Comparison of ENCODE assay signal across 22 cellular contexts in the genomic region with DNA sequence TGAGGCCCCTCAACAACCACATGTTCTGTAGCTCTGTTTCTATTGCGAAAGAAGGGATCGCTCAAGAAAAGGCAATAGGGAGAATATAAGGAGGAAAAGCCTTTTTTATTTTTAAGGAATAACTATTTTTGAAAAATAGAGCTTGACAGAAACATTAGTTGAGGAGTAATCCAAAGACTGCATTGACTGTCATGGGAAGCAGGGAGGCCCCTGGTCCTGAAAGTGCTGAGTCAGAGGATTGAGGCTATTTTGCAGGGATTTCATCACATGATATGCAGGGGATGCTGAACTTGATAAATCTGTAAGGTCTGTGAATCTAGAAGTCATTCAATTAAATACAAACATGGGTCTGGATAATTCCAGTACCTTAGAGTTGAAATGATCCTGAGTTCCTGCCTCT.
"Had no signal": no experiment of that assay in that cellular context is flagged by ENCODE, and none has a peak within 500 bp of the region (broad histone marks: within the 10 kb centered on the region; RNA-seq: fewer than 3 reads in every experiment).

No MANE protein-coding gene starts in this region.

- H3K4me1 ChIP-seq: esophagus squamous epithelium, heart right ventricle, psoas muscle, stomach, transverse colon had no signal

- H3K4me3 ChIP-seq: esophagus squamous epithelium, heart right ventricle, psoas muscle, skin epidermis, stomach, thoracic aorta, transverse colon had no signal

- ATAC-seq: heart right ventricle; naive thymus-derived CD4-positive, alpha-beta T cell; psoas muscle; sciatic nerve; stimulated activated naive B cell treated with anti-CD40 and anti-IgM and Interleukin-4, amounts not matched to agents 10 μg/mL and 1 μg/mL and 100 μg/mL, for 72 hours had no signal

- H3K27ac ChIP-seq: esophagus squamous epithelium, heart right ventricle, psoas muscle, skin epidermis, stomach, thoracic aorta, transverse colon had no signal

- H3K36me3 ChIP-seq: esophagus squamous epithelium, heart right ventricle, stomach, thoracic aorta, transverse colon had no signal

- FAIRE-seq: colon, frontal cortex, islet of Langerhans had no signal

- DNase-seq: dermis blood vessel endothelial cell; esophagus squamous epithelium; heart right ventricle; hypothalamus; kidney glomerular epithelial cell; mesendoderm; naive thymus-derived CD4-positive, alpha-beta T cell; nephron progenitor cell; psoas muscle; retina; stimulated activated CD4-positive, alpha-beta T cell treated with anti-CD3 and anti-CD28 coated beads, Interleukin-2, amount 100 ng/mL, for 24 hours; stimulated activated CD4-positive, alpha-beta T cell treated with anti-CD3 and anti-CD28 coated beads, Interleukin-4, amount 100 ng/mL, for 4 hours; stimulated activated naive B cell treated with anti-CD40 and anti-IgM and Interleukin-4, amounts not matched to agents 10 μg/mL and 1 μg/mL and 100 μg/mL, for 72 hours; stomach; substantia nigra; transverse colon had no signal

- H3K27me3 ChIP-seq: esophagus squamous epithelium, heart right ventricle, stomach, transverse colon had no signal

- H3K9me3 ChIP-seq: esophagus squamous epithelium, psoas muscle, stomach, thoracic aorta, transverse colon had no signal
